Comparison of ENCODE assay signal across 8 cellular contexts in the genomic region with DNA sequence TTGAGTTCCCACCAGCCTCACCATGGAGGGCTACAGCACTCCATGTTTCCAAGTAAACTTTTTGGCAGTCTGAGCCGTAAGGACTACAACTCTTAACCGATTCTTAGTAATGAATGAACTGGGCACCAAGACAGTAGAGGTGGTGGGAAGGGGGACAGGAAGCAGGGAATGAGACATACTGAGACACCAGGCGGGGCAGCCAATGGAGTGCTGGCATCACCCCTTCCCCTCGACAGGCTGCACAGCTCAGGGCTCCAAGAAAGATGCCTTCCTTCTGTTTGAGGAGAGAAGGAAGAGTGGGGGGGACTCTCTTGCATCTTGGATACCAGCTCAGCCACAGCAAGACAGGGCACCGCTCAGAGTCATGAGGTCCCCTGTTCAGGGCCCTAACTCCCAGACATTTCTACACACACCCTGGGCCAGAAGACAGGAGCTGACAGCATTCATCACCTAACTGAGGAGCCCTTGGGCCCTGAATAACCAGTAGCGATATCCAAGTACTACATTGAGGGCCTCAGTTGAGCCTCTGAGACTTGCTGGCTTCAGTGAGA. TPM values are rescaled to one million over a fixed set of nuclear protein-coding genes. Genes with fewer than 3 reads are reported as not detected.
DNase-seq lines count a peak whose midpoint lies in the region; ATAC-seq, FAIRE-seq and TF ChIP-seq lines count a peak whose summit lies in the region.

No MANE protein-coding gene starts in this region.

- H3K9me3 ChIP-seq in Panc1 (ENCODE audit: control insufficient read depth, insufficient read depth, low read depth, low read length) = no peaks in the 10 kb centered on the region
- no peaks in the 10 kb centered on the region for H3K9me3 ChIP-seq in naive thymus-derived CD4-positive, alpha-beta T cell (ENCODE audit: control insufficient read depth in 2 of 3, low read length in 3 of 3)

- TF ChIP-seq POLR2A in GM18505 (IDR thresholded peaks at IDR 0.05; ENCODE audit: borderline replicate concordance, extremely low read depth, insufficient read depth, insufficient read length) (no peak), H54 (IDR thresholded peaks at IDR 0.05; ENCODE audit: low read depth, low read length) (no peak)

- no peaks in the 10 kb centered on the region for H3K27me3 ChIP-seq in Panc1 (ENCODE audit: control insufficient read depth, insufficient read depth, low read length)
- H3K27me3 ChIP-seq in naive thymus-derived CD4-positive, alpha-beta T cell (ENCODE audit: control insufficient read depth in 2 of 2, insufficient read depth in 2 of 2, low read length in 2 of 2) = no peaks in the 10 kb centered on the region

- H3K27me3 Mint-ChIP-seq in naive thymus-derived CD4-positive, alpha-beta T cell = no peaks in the 10 kb centered on the region

- BruUV-seq in Panc1 (replicated peaks; lab: Mats Ljungman, UMichigan) = no TSS peak

- in situ Hi-C loops in Panc1 (cut with HindIII; ENCODE audit: low pct_unique_long_range_greater_than_20kb, low sequenced_read_pairs) = no loop called here

- no peak overlapping the region for H3K4me3 ChIP-seq in Panc1 (ENCODE audit: low read depth in 2 of 2, low read length in 2 of 2)
- H3K4me3 ChIP-seq in naive thymus-derived CD4-positive, alpha-beta T cell (ENCODE audit: low read length) = no peak overlapping the region

- H3K36me3 Mint-ChIP-seq in naive thymus-derived CD4-positive, alpha-beta T cell = peaks cover 0 to 3% (median 2%) of the 10 kb centered on the region in 5 donors

- peaks cover 39% of the 10 kb centered on the region for H3K4me1 ChIP-seq in Panc1 (ENCODE audit: control insufficient read depth, insufficient read depth, low read length)
- peaks cover 15 to 41% of the 10 kb centered on the region in 2 donors for H3K4me1 ChIP-seq in naive thymus-derived CD4-positive, alpha-beta T cell (ENCODE audit: control insufficient read depth in 2 of 2, insufficient read depth in 2 of 2, low read length in 2 of 2)

- TF ChIP-seq CTCF in Panc1 (IDR thresholded peaks at IDR 0.05) = no peak

- CTCF ChIA-PET in Panc1 (lab: Charles Lee) = interaction anchor here (0.6 kb wide), 1 partner anchor 49 kb away, joined by 3 read pairs; no protein-coding TSS in a partner anchor
- CTCF ChIA-PET in naive thymus-derived CD4-positive, alpha-beta T cell (lab: Charles Lee) = interaction anchor here (0.8 to 2.2 kb wide), 12 partner anchors 10 to 252 kb away, joined by 3 to 13 read pairs (median 4); no protein-coding TSS in a partner anchor

- peak overlapping the region; percentile 27 to 78 (median 68) for H3K4me3 Mint-ChIP-seq in naive thymus-derived CD4-positive, alpha-beta T cell

- peak; percentile 15 for ATAC-seq in GM18505 (IDR thresholded peaks at IDR 0.05; ENCODE audit: unreplicated experiment)
- ATAC-seq in Panc1 = peak; percentile 20; the same call in 1 of the 2 replicates
- ATAC-seq in naive thymus-derived CD4-positive, alpha-beta T cell = peak; percentile 14

- DNase-seq in H54 (ENCODE audit: insufficient read length, low spot score) (no peak), Panc1 (ENCODE audit: low read depth, low spot score) (no peak), posterior cingulate gyrus (no peak), NCI-H226 (no peak), head of caudate nucleus (no peak)
- DNase-seq in naive thymus-derived CD4-positive, alpha-beta T cell = no peak
- no peak for DNase-seq in stimulated activated CD4-positive, alpha-beta T cell treated with anti-CD3 and anti-CD28 coated beads, Interleukin-4, amount 100 ng/mL, for 1 hour

- peaks cover 48 to 86% (median 74%) of the 10 kb centered on the region in 7 donors for H3K4me1 Mint-ChIP-seq in naive thymus-derived CD4-positive, alpha-beta T cell

- peak; percentile 52 for FAIRE-seq in H54 (lab: Jason Lieb, UNC)

- H3K27ac ChIP-seq in Panc1 (ENCODE audit: low read length) = no peak overlapping the region
- peak overlapping the region; percentile 72 for H3K27ac ChIP-seq in naive thymus-derived CD4-positive, alpha-beta T cell (ENCODE audit: low read depth, low read length)

- peak overlapping the region; percentile 82 to 99 (median 95) for H3K27ac Mint-ChIP-seq in naive thymus-derived CD4-positive, alpha-beta T cell

- no peaks in the 10 kb centered on the region; the same call in 1 of the 2 replicates for H3K36me3 ChIP-seq in Panc1 (ENCODE audit: control insufficient read depth, insufficient read depth, low read length)
- no peaks in the 10 kb centered on the region for H3K36me3 ChIP-seq in naive thymus-derived CD4-positive, alpha-beta T cell (ENCODE audit: control insufficient read depth in 2 of 3, insufficient read depth in 3 of 3, low read length in 3 of 3)

- intact Hi-C loops in Panc1 (cut with micrococcal nuclease; ENCODE audit: unreplicated experiment) = no loop called here
- intact Hi-C loops in naive thymus-derived CD4-positive, alpha-beta T cell (cut with micrococcal nuclease) = loop anchor here (1.0 to 10.0 kb wide), 11 partner anchors 46 to 473 kb away; a partner anchor contains a TSS
- intact Hi-C loops in posterior cingulate gyrus (cut with DNase I) = no loop called here
- intact Hi-C loops in head of caudate nucleus (cut with DNase I) = no loop called here

- POLR2A ChIA-PET in Panc1 (lab: Charles Lee) = no interaction called here
- POLR2A ChIA-PET in naive thymus-derived CD4-positive, alpha-beta T cell (lab: Charles Lee) = interaction anchor here (1.0 to 2.2 kb wide), 6 partner anchors 28 to 338 kb away, joined by 3 to 21 read pairs (median 6); a partner anchor contains a TSS

- H3K9me3 Mint-ChIP-seq in naive thymus-derived CD4-positive, alpha-beta T cell = no peaks in the 10 kb centered on the region

RNA-seq across cellular contexts. Expression of a gene that starts 45.2 kb away (rescaled TPM):
- total RNA-seq in Panc1 (2021; ENCODE audit: unreplicated experiment) = 91.4 TPM
- 37.1 TPM for polyA plus RNA-seq in Panc1 (2012; ENCODE audit: insufficient read length)
- total RNA-seq in naive thymus-derived CD4-positive, alpha-beta T cell = 100 to 1,000 TPM; 109 to 186 (median 165) TPM
- polyA plus RNA-seq in naive thymus-derived CD4-positive, alpha-beta T cell = 10 to 100 TPM; 15.3 to 20.4 TPM

Comparison
In these comparisons a context has a peak if more than half of its experiments do, and no peak if none do; other contexts are left out.
1. intact Hi-C loops: an anchor here in naive thymus-derived CD4-positive, alpha-beta T cell (1.0 to 10.0 kb wide); none called in Panc1, posterior cingulate gyrus and head of caudate nucleus.